In genomic region chr11:64891215-64891848, GRCh38 we compare ENCODE assay signal across 1 cellular context.
TF ChIP-seq lines count a peak whose summit lies in the region.

No MANE protein-coding gene starts in this region.

TF ChIP-seq in IMR-90, 13 proteins besides CTCF, POLR2A, EP300 and RAD21:
- TF ChIP-seq ELK1 (IDR thresholded peaks at IDR 0.05; ENCODE audit: borderline replicate concordance, low read depth, low read length) = no peak
- TF ChIP-seq MXI1 (IDR thresholded peaks at IDR 0.05; ENCODE audit: borderline replicate concordance, low read depth, low read length) = no peak
- no peak for TF ChIP-seq NFE2L2 (IDR thresholded peaks at IDR 0.05; ENCODE audit: low read depth, low read length)
- TF ChIP-seq USF2 (IDR thresholded peaks at IDR 0.05; ENCODE audit: low read depth, low read length) = no peak
- no peak for TF ChIP-seq FOS (IDR thresholded peaks at IDR 0.05; ENCODE audit: low read depth, low read length)
- no peak for TF ChIP-seq RCOR1 (IDR thresholded peaks at IDR 0.05; ENCODE audit: insufficient replicate concordance, low read length)
- no peak for TF ChIP-seq MAZ (IDR thresholded peaks at IDR 0.05; ENCODE audit: borderline replicate concordance, low read depth, low read length)
- TF ChIP-seq BHLHE40 (IDR thresholded peaks at IDR 0.05; ENCODE audit: low read depth, low read length) = no peak
- no peak for TF ChIP-seq RFX5 (IDR thresholded peaks at IDR 0.05; ENCODE audit: low read depth, low read length)
- no peak for TF ChIP-seq CHD1 (IDR thresholded peaks at IDR 0.05; ENCODE audit: low read depth, low read length)
- no peak for TF ChIP-seq CEBPB (IDR thresholded peaks at IDR 0.05; ENCODE audit: low read depth, low read length)
